Comparison of ENCODE assay signal across 1 cellular context in genomic region chr15:50685976-50686467, GRCh38.
TF ChIP-seq lines count a peak whose summit lies in the region.

No MANE protein-coding gene starts in this region.

TF ChIP-seq in K562, 482 proteins besides CTCF, POLR2A, EP300 and RAD21 (continued from another document and continues in another):
- TF ChIP-seq E2F6 (IDR thresholded peaks at IDR 0.05; ENCODE audit: borderline replicate concordance in 1 of 2, extremely low read depth in 1 of 2, insufficient read depth in 1 of 2, insufficient read length in 1 of 2, low read depth in 1 of 2, low read length in 1 of 2, poor library complexity in 1 of 2, severe bottlenecking in 1 of 2) (peak in 1 of 2 experiments; percentile 48), CHD1 (IDR thresholded peaks at IDR 0.05; ENCODE audit: low read length) (peak; percentile 72), BHLHE40 (IDR thresholded peaks at IDR 0.05; ENCODE audit: low read length) (0 out of 2 replicates have a peak, but pooled peaks have one; percentile 18), POLR2AphosphoS5 (IDR thresholded peaks at IDR 0.05; ENCODE audit: control insufficient read depth, insufficient read depth, low read depth, low read length) (no peak), ATF3 (IDR thresholded peaks at IDR 0.05) (no peak), ATF3 (CRISPR knock-in tag; conservative IDR thresholded peaks at IDR 0.05) (no peak), GTF2E2 (tag; IDR thresholded peaks at IDR 0.05) (no peak), KAT8 (IDR thresholded peaks at IDR 0.05; ENCODE audit: low read depth) (no peak), GTF2A2 (tag; IDR thresholded peaks at IDR 0.05) (no peak), THRA (IDR thresholded peaks at IDR 0.05) (no peak), TCF3 (CRISPR knock-in tag; IDR thresholded peaks at IDR 0.05) (peak; percentile 59; the same call in 1 of the 2 replicates), ATF4 (CRISPR knock-in tag; IDR thresholded peaks at IDR 0.05) (no peak), ATF7 (IDR thresholded peaks at IDR 0.05) (no peak), NFRKB (IDR thresholded peaks at IDR 0.05; ENCODE audit: low read depth) (peak; percentile 28; the same call in 1 of the 2 replicates), ZNF134 (CRISPR knock-in tag; conservative IDR thresholded peaks at IDR 0.05) (0 out of 2 replicates have a peak, but pooled peaks have one; percentile 35), HMGN3 (IDR thresholded peaks at IDR 0.05; ENCODE audit: borderline replicate concordance, extremely low read depth, insufficient read length, low read depth, low read length) (peak; percentile 71), ZBTB9 (CRISPR knock-in tag; IDR thresholded peaks at IDR 0.05) (no peak), UBTF (IDR thresholded peaks at IDR 0.05; ENCODE audit: borderline replicate concordance in 1 of 2, low read depth in 2 of 2, low read length in 2 of 2) (peak in 1 of 2 experiments; percentile 86; a peak in 2 of 4 replicates), GMEB1 (CRISPR knock-in tag; IDR thresholded peaks at IDR 0.05) (no peak), ILK (tag; IDR thresholded peaks at IDR 0.05; ENCODE audit: borderline replicate concordance, low read depth) (no peak), MYC (IDR thresholded peaks at IDR 0.05; ENCODE audit: low read depth, low read length) (peak; percentile 20; the same call in 1 of the 2 replicates), MYC (CRISPR knock-in tag; IDR thresholded peaks at IDR 0.05; ENCODE audit: borderline replicate concordance, low read depth) (0 out of 2 replicates have a peak, but pooled peaks have one; percentile 64), HNRNPUL1 (IDR thresholded peaks at IDR 0.05; ENCODE audit: low read length) (no peak), NUFIP1 (IDR thresholded peaks at IDR 0.05; ENCODE audit: partially characterized antibody) (no peak), KAT7 (CRISPR knock-in tag; IDR thresholded peaks at IDR 0.05; ENCODE audit: borderline replicate concordance) (peak; percentile 94), PHF8 (IDR thresholded peaks at IDR 0.05; ENCODE audit: borderline replicate concordance, low read length) (no peak), CBFA2T2 (conservative IDR thresholded peaks at IDR 0.05) (0 out of 2 replicates have a peak, but pooled peaks have one; percentile 21), RBBP5 (IDR thresholded peaks at IDR 0.05; ENCODE audit: borderline replicate concordance, insufficient read depth, low read length, poor library complexity, severe bottlenecking) (no peak), ZNF740 (CRISPR knock-in tag; IDR thresholded peaks at IDR 0.05) (0 out of 2 replicates have a peak, but pooled peaks have one; percentile 5), ZNF740 (tag; IDR thresholded peaks at IDR 0.05) (no peak), ZNF263 (CRISPR knock-in tag; IDR thresholded peaks at IDR 0.05; ENCODE audit: borderline replicate concordance) (0 out of 2 replicates have a peak, but pooled peaks have one; percentile 59), ZBTB8A (IDR thresholded peaks at IDR 0.05; ENCODE audit: partially characterized antibody) (no peak), E2F8 (IDR thresholded peaks at IDR 0.05; ENCODE audit: low read depth, partially characterized antibody) (no peak), BRF1 (IDR thresholded peaks at IDR 0.05; ENCODE audit: borderline replicate concordance, extremely low read depth, insufficient read length) (no peak), GTF3C2 (IDR thresholded peaks at IDR 0.05; ENCODE audit: borderline replicate concordance, extremely low read depth, insufficient read length) (no peak), SRF (CRISPR knock-in tag; IDR thresholded peaks at IDR 0.05) (0 out of 4 replicates have a peak, but pooled peaks of 1 of the 2 experiments have one; percentile 13), E2F1 (CRISPR knock-in tag; IDR thresholded peaks at IDR 0.05) (peak; percentile 62; the same call in 1 of the 2 replicates), GABPB1 (CRISPR knock-in tag; IDR thresholded peaks at IDR 0.05) (peak; percentile 73), ZZZ3 (IDR thresholded peaks at IDR 0.05) (no peak), ZBED1 (IDR thresholded peaks at IDR 0.05) (0 out of 2 replicates have a peak, but pooled peaks have one; percentile 29), MBD2 (IDR thresholded peaks at IDR 0.05; ENCODE audit: borderline replicate concordance, low read depth) (no peak), FOXP1 (CRISPR knock-in tag; IDR thresholded peaks at IDR 0.05) (no peak), ZNF696 (CRISPR knock-in tag; conservative IDR thresholded peaks at IDR 0.05) (no peak), ZNF165 (CRISPR knock-in tag; IDR thresholded peaks at IDR 0.05; ENCODE audit: borderline replicate concordance) (no peak), FOXJ2 (tag; IDR thresholded peaks at IDR 0.05) (0 out of 2 replicates have a peak, but pooled peaks have one; percentile 7)
